In the genomic region with DNA sequence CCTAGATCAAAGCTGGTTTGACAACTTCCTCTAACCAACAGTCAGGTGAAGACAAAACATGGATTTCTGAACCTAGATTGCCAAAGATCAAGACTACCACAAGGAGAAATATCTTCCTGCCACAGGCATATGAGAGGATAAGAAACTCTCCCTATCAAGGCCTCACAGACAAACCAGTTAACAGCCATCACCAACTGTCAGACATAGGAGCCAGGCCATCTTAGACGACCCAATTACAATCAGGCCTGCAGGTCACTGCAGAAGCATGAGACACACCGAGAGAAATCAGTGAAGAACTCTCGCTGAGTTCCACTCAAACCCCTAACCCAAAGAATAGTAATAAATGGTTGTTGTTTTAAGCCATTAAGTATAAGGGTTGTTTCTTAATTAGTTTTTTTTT, we compare ENCODE assay signal across 13 cellular contexts. TPM values are rescaled to one million over a fixed set of nuclear protein-coding genes. Genes with fewer than 3 reads are reported as not detected.
"Had no signal": no experiment of that assay in that cellular context is flagged by ENCODE, and none has a peak within 500 bp of the region (broad histone marks: within the 10 kb centered on the region; RNA-seq: fewer than 3 reads in every experiment).

No MANE protein-coding gene starts in this region.

RNA-seq across cellular contexts. Expression of a gene that starts 45.4 kb away (rescaled TPM):
- total RNA-seq: activated CD4-positive, alpha-beta T cell treated with anti-CD3 and anti-CD28 coated beads for 36 hours; activated CD4-positive, alpha-beta T cell treated with anti-CD3 and anti-CD28 coated beads, Interleukin-2, amount 10 ng/mL, durations not matched to agents 7 days and 5 days; activated CD8-positive, alpha-beta T cell treated with anti-CD3 and anti-CD28 coated beads, Interleukin-2, amount 10 ng/mL, durations not matched to agents 7 days and 5 days; activated naive CD4-positive, alpha-beta T cell treated with anti-CD3 and anti-CD28 coated beads, Interleukin-2, amount 50 U/mL, for 72 hours; activated T-helper 2 cell treated with anti-CD3 and anti-CD28 coated beads, Interferon-gamma antibody, Interleukin-2, Interleukin-4, amounts not matched to agents 10 μg/mL and 5 μg/mL and 100 μg/mL, durations not matched to agents 14 hours and 24 hours and 36 hours; adrenal gland; astrocyte; body of pancreas; breast epithelium; cardiac septum; PC-3; Peyer's patch; SJSA1 had no signal
